ENCODE assay signal across 19 cellular contexts in genomic region chr2:211049321-211050018, GRCh38.
A peak's percentile ranks its signal among the peaks of the same experiment; 100 is the strongest.
DNase-seq lines count a peak whose midpoint lies in the region; ATAC-seq and TF ChIP-seq lines count a peak whose summit lies in the region.
"Had no signal": no experiment of that assay in that cellular context is flagged by ENCODE, and none has a peak within 500 bp of the region (broad histone marks: within the 10 kb centered on the region; RNA-seq: fewer than 3 reads in every experiment).

No MANE protein-coding gene starts in this region.

- no peak overlapping the region for H3K4me3 Mint-ChIP-seq in T-helper 17 cell
- H3K4me3 Mint-ChIP-seq: CD4-positive, alpha-beta T cell; IgD-negative memory B cell had no signal

- H3K4me3 ChIP-seq in MM.1S (ENCODE audit: low read length) (peak overlapping the region; percentile 44), left ventricle myocardium inferior (no peak overlapping the region)
- H3K4me3 ChIP-seq: SJCRH30 had no signal

- no peak overlapping the region for H3K9ac ChIP-seq in MM.1S (ENCODE audit: low read length)

- H3K36me3 Mint-ChIP-seq in T-helper 17 cell (ENCODE audit: low read depth): no peaks in the 10 kb centered on the region
- H3K36me3 Mint-ChIP-seq: IgD-negative memory B cell had no signal

- H3K27ac ChIP-seq in MM.1S (ENCODE audit: low read length) (peak overlapping the region; percentile 34; the same call in 1 of the 2 replicates), left ventricle myocardium inferior (replicated peaks) (no peak overlapping the region)
- H3K27ac ChIP-seq: RWPE1, SJCRH30 had no signal

- no peaks in the 10 kb centered on the region for H3K27me3 Mint-ChIP-seq in T-helper 17 cell
- H3K27me3 Mint-ChIP-seq: CD4-positive, alpha-beta T cell; IgD-negative memory B cell had no signal

- H3K36me3 ChIP-seq in MM.1S (replicated peaks; ENCODE audit: insufficient read depth, low read length) (no peaks in the 10 kb centered on the region), left ventricle myocardium inferior (no peaks in the 10 kb centered on the region)
- H3K36me3 ChIP-seq: SJCRH30 had no signal

- TF ChIP-seq CTCF in MM.1S (IDR thresholded peaks at IDR 0.05; ENCODE audit: low read length): no peak
- TF ChIP-seq CTCF in left ventricle myocardium inferior (IDR thresholded peaks at IDR 0.05; ENCODE audit: borderline replicate concordance): no peak

- H4K20me1 ChIP-seq in MM.1S (ENCODE audit: insufficient read depth, low read length): no peaks in the 10 kb centered on the region

- H3K9me2 ChIP-seq in MM.1S (replicated peaks; ENCODE audit: insufficient read depth, low read length): no peaks in the 10 kb centered on the region; the same call in 1 of the 2 replicates

- H3K27me3 ChIP-seq in MM.1S (replicated peaks; ENCODE audit: insufficient read depth, low read length): no peaks in the 10 kb centered on the region
- no peaks in the 10 kb centered on the region for H3K27me3 ChIP-seq in left ventricle myocardium inferior (ENCODE audit: low read depth)
- H3K27me3 ChIP-seq: SJCRH30 had no signal

- H3K27ac Mint-ChIP-seq in T-helper 17 cell: no peak overlapping the region
- H3K27ac Mint-ChIP-seq: CD4-positive, alpha-beta T cell; IgD-negative memory B cell had no signal

- intact Hi-C loops in left ventricle myocardium inferior (cut with micrococcal nuclease): no loop called here

- H3K4me1 Mint-ChIP-seq in T-helper 17 cell: no peaks in the 10 kb centered on the region
- H3K4me1 Mint-ChIP-seq: IgD-negative memory B cell had no signal

- no peaks in the 10 kb centered on the region for H3K9me3 ChIP-seq in MM.1S (replicated peaks; ENCODE audit: insufficient read depth, low read length)
- no peaks in the 10 kb centered on the region for H3K9me3 ChIP-seq in left ventricle myocardium inferior (replicated peaks)
- no peaks in the 10 kb centered on the region for H3K9me3 ChIP-seq in T-helper 17 cell (ENCODE audit: control insufficient read depth, low read length, poor library complexity, severe bottlenecking)
- H3K9me3 ChIP-seq: SJCRH30 had no signal

- DNase-seq in MM.1S: peak; percentile 81
- no peak for DNase-seq in left lobe of liver (ENCODE audit: low spot score)
- DNase-seq in SW 1271 (lab: John Stamatoyannopoulos, UW): no peak
- no peak for DNase-seq in left ventricle myocardium inferior
- no peak for DNase-seq in T-helper 17 cell
- DNase-seq: Calu3; CD4-positive, alpha-beta T cell; DMS79; GDM1; NCI-H1436 treated with DMSO at 0.1 percent for 48 hours; NCI-H2107; NCI-H446; NCI-H82; SJCRH30; T-helper 9 cell had no signal

- ATAC-seq in GM18520 (IDR thresholded peaks at IDR 0.05; ENCODE audit: unreplicated experiment) (peak; percentile 77), GM21576 (IDR thresholded peaks at IDR 0.05; ENCODE audit: unreplicated experiment) (peak; percentile 43), left lobe of liver (peak; percentile 39), T-helper 17 cell (no peak)

- peak overlapping the region; percentile 66 for H2AFZ ChIP-seq in MM.1S (ENCODE audit: low read length)

- H3F3A ChIP-seq in MM.1S (ENCODE audit: insufficient read depth, low read length): peaks cover 12% of the 10 kb centered on the region; the same call in 1 of the 2 replicates

- H3K79me2 ChIP-seq in MM.1S (ENCODE audit: low read length): no peaks in the 10 kb centered on the region

- H3K4me2 ChIP-seq in MM.1S (ENCODE audit: low read depth, low read length): peak overlapping the region; percentile 56

- H3K4me1 ChIP-seq in MM.1S (ENCODE audit: low read length) (peaks cover 24% of the 10 kb centered on the region), left ventricle myocardium inferior (no peaks in the 10 kb centered on the region)
- H3K4me1 ChIP-seq: SJCRH30 had no signal
